ENCODE assay signal across 36 cellular contexts in the genomic region with DNA sequence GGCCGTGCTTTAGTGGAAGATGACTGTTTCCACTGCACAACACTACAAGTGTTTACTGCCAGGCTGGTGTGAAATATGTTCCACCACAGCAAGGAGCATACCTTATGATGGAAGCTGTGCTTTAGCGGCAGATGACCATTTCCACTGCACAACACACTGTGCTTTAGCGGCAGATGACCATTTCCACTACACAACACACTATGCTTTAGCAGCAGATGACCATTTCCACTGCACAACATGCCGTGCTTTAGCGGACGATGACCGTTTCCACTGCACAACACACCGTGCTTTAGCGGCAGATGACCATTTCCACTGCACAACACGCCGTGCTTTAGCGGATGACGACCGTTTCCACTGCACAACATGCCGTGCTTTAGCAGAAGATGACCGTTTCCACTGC.
"Had no signal": no experiment of that assay in that cellular context is flagged by ENCODE, and none has a peak within 500 bp of the region (broad histone marks: within the 10 kb centered on the region; RNA-seq: fewer than 3 reads in every experiment).

No MANE protein-coding gene starts in this region.

- H3K4me3 Mint-ChIP-seq: activated B cell treated with CpG ODN at 0.5 μM for 24 hours; activated CD4-positive, alpha-beta memory T cell treated with anti-CD3 and anti-CD28 coated beads for 36 hours; activated CD4-positive, alpha-beta T cell treated with anti-CD3 and anti-CD28 coated beads, Interleukin-2, amount 10 ng/mL, durations not matched to agents 24 days and 14 days; activated CD8-positive, alpha-beta T cell treated with anti-CD3 and anti-CD28 coated beads for 36 hours; activated naive CD4-positive, alpha-beta T cell treated with anti-CD3 and anti-CD28 coated beads for 36 hours; activated naive CD8-positive, alpha-beta T cell treated with anti-CD3 and anti-CD28 coated beads for 36 hours; activated T-helper 1 cell treated with anti-CD3 and anti-CD28 coated beads, Interleukin-12 subunit alpha, Interleukin-12 subunit beta, Interleukin-2, Interleukin-4 antibody, amounts not matched to agents 30 ng/mL and 10 ng/mL and 1 ng/mL, durations not matched to agents 14 hours and 24 hours and 36 hours; T-helper 1 cell treated with Interleukin-12 subunit alpha and Interleukin-12 subunit beta and Interleukin-4 antibody, amounts not matched to agents 30 μg/mL and 1 μg/mL, for 36 hours; T-helper 2 cell treated with Interferon-gamma antibody and Interleukin-4, amounts not matched to agents 5 μg/mL and 100 μg/mL, for 36 hours had no signal

- ATAC-seq: activated CD8-positive, alpha-beta T cell treated with anti-CD3 and anti-CD28 coated beads for 36 hours; activated naive CD4-positive, alpha-beta T cell treated with anti-CD3 and anti-CD28 coated beads, Interleukin-2, amount 50 U/mL, for 72 hours; activated T-helper 17 cell treated with anti-CD3 and anti-CD28 coated beads, Interleukin-2, amount 50 U/mL, for 72 hours; body of pancreas had no signal

- H3K27ac Mint-ChIP-seq: activated B cell treated with CpG ODN at 0.5 μM for 24 hours; activated CD4-positive, alpha-beta memory T cell treated with anti-CD3 and anti-CD28 coated beads for 36 hours; activated CD4-positive, alpha-beta T cell treated with anti-CD3 and anti-CD28 coated beads, Interleukin-2, amount 10 ng/mL, durations not matched to agents 24 days and 14 days; activated naive CD8-positive, alpha-beta T cell treated with anti-CD3 and anti-CD28 coated beads for 36 hours; activated T-helper 1 cell treated with anti-CD3 and anti-CD28 coated beads, Interleukin-12 subunit alpha, Interleukin-12 subunit beta, Interleukin-2, Interleukin-4 antibody, amounts not matched to agents 30 ng/mL and 10 ng/mL and 1 ng/mL, durations not matched to agents 14 hours and 24 hours and 36 hours; T-helper 1 cell treated with Interleukin-12 subunit alpha and Interleukin-12 subunit beta and Interleukin-4 antibody, amounts not matched to agents 30 μg/mL and 1 μg/mL, for 36 hours; T-helper 2 cell treated with Interferon-gamma antibody and Interleukin-4, amounts not matched to agents 5 μg/mL and 100 μg/mL, for 36 hours had no signal

- H3K36me3 ChIP-seq: adrenal gland, breast epithelium had no signal

- FAIRE-seq: astrocyte, TTC549 had no signal

- H3K9me3 ChIP-seq: adrenal gland had no signal

- DNase-seq: activated B cell treated with CpG ODN at 0.5 μM for 24 hours; activated CD4-positive, alpha-beta memory T cell treated with anti-CD3 and anti-CD28 coated beads for 36 hours; activated CD4-positive, alpha-beta T cell treated with anti-CD3 and anti-CD28 coated beads for 4 hours; activated CD4-positive, alpha-beta T cell treated with anti-CD3 and anti-CD28 coated beads, Interleukin-2, amount 10 ng/mL, durations not matched to agents 24 days and 14 days; activated CD4-positive, alpha-beta T cell treated with anti-CD3 and anti-CD28 coated beads, Interleukin-2, amount 50 U/mL, for 1 hour; activated CD4-positive, alpha-beta T cell treated with anti-CD3 and anti-CD28 coated beads, Interleukin-2, amount 50 U/mL, for 4 hours; activated CD4-positive, CD25-positive, alpha-beta regulatory T cell treated with anti-CD3 and anti-CD28 coated beads, Interleukin-2, amount 50 U/mL, for 72 hours; activated CD8-positive, alpha-beta memory T cell treated with anti-CD3 and anti-CD28 coated beads, Interleukin-2, amount 50 U/mL, for 4 hours; activated CD8-positive, alpha-beta T cell treated with anti-CD3 and anti-CD28 coated beads for 36 hours; activated effector memory CD4-positive, alpha-beta T cell treated with anti-CD3 and anti-CD28 coated beads, Interleukin-2, amount 50 U/mL, for 16 hours; activated gamma-delta T cell treated with Interleukin-2 at 50 U/mL for 16 hours; activated naive CD4-positive, alpha-beta T cell; activated naive CD4-positive, alpha-beta T cell treated with anti-CD3 and anti-CD28 coated beads for 36 hours; activated naive CD4-positive, alpha-beta T cell treated with anti-CD3 and anti-CD28 coated beads, Interleukin-2, amount 50 U/mL, for 16 hours; activated naive CD8-positive, alpha-beta T cell treated with anti-CD3 and anti-CD28 coated beads for 36 hours; activated T-cell treated with anti-CD3 and anti-CD28 coated beads for 4 hours; activated T-cell treated with anti-CD3 and anti-CD28 coated beads, Interleukin-2, amount 50 U/mL, for 1 hour; activated T-cell treated with anti-CD3 and anti-CD28 coated beads, Interleukin-2, amount 50 U/mL, for 48 hours; adrenal gland; amniotic stem cell; aorta; body of pancreas; brain microvascular endothelial cell; central memory CD4-positive, alpha-beta T cell; T-helper 1 cell; T-helper 2 cell; T-helper 9 cell had no signal

- H3K4me1 ChIP-seq: adrenal gland, breast epithelium had no signal

- H3K4me3 ChIP-seq: adrenal gland, body of pancreas, breast epithelium had no signal

- H3K27me3 ChIP-seq: adrenal gland, body of pancreas, brain microvascular endothelial cell, breast epithelium had no signal

- H3K27me3 Mint-ChIP-seq: activated B cell treated with CpG ODN at 0.5 μM for 24 hours; activated CD4-positive, alpha-beta memory T cell treated with anti-CD3 and anti-CD28 coated beads for 36 hours; activated CD4-positive, alpha-beta T cell treated with anti-CD3 and anti-CD28 coated beads, Interleukin-2, amount 10 ng/mL, durations not matched to agents 24 days and 14 days; activated naive CD8-positive, alpha-beta T cell treated with anti-CD3 and anti-CD28 coated beads for 36 hours had no signal

- H3K27ac ChIP-seq: adrenal gland, body of pancreas, brain microvascular endothelial cell, breast epithelium, VCaP had no signal
